Comparison of ENCODE assay signal across 9 cellular contexts in genomic region chrX:72128881-72129280, GRCh38. TPM values are rescaled to one million over a fixed set of nuclear protein-coding genes. Genes with fewer than 3 reads are reported as not detected.
DNase-seq lines count a peak whose midpoint lies in the region; ATAC-seq and TF ChIP-seq lines count a peak whose summit lies in the region.
"Had no signal": no experiment of that assay in that cellular context is flagged by ENCODE, and none has a peak within 500 bp of the region (broad histone marks: within the 10 kb centered on the region; RNA-seq: fewer than 3 reads in every experiment).

No MANE protein-coding gene starts in this region.

- peak; percentile 46 for ATAC-seq in activated CD8-positive, alpha-beta T cell treated with anti-CD3 and anti-CD28 coated beads for 36 hours
- ATAC-seq in activated CD8-positive, alpha-beta T cell treated with anti-CD3 and anti-CD28 coated beads, Interleukin-2, amount 10 ng/mL, durations not matched to agents 7 days and 5 days = no peak
- ATAC-seq in HG03442 (IDR thresholded peaks at IDR 0.05; ENCODE audit: unreplicated experiment) (no peak), HG03139 (IDR thresholded peaks at IDR 0.05; ENCODE audit: unreplicated experiment) (no peak)

- no peak overlapping the region for H3K27ac Mint-ChIP-seq in activated CD8-positive, alpha-beta T cell treated with anti-CD3 and anti-CD28 coated beads for 36 hours
- no peak overlapping the region for H3K27ac Mint-ChIP-seq in activated CD8-positive, alpha-beta T cell treated with anti-CD3 and anti-CD28 coated beads, Interleukin-2, amount 10 ng/mL, durations not matched to agents 7 days and 5 days

- peaks cover 4% of the 10 kb centered on the region for H3K4me1 Mint-ChIP-seq in activated CD8-positive, alpha-beta T cell treated with anti-CD3 and anti-CD28 coated beads for 36 hours (ENCODE audit: low read depth)
- peaks cover 17% of the 10 kb centered on the region for H3K4me1 Mint-ChIP-seq in activated CD8-positive, alpha-beta T cell treated with anti-CD3 and anti-CD28 coated beads, Interleukin-2, amount 10 ng/mL, durations not matched to agents 7 days and 5 days (ENCODE audit: low read depth)

- no peak overlapping the region for H3K4me3 ChIP-seq in epithelial cell of proximal tubule (ENCODE audit: low read depth, low read length)

- DNase-seq in activated CD8-positive, alpha-beta T cell treated with anti-CD3 and anti-CD28 coated beads for 36 hours = peak; percentile 27
- DNase-seq in activated CD8-positive, alpha-beta T cell treated with anti-CD3 and anti-CD28 coated beads, Interleukin-2, amount 10 ng/mL, durations not matched to agents 7 days and 5 days = no peak
- DNase-seq in NCI-H1092 (lab: John Stamatoyannopoulos, UW) (peak; percentile 8), epithelial cell of proximal tubule (ENCODE audit: low read depth) (no peak), NCI-H128 (lab: John Stamatoyannopoulos, UW; ENCODE audit: unreplicated experiment) (no peak)
- peak; percentile 34 for DNase-seq in stimulated activated CD8-positive, alpha-beta memory T cell treated with anti-CD3 and anti-CD28 coated beads, Interleukin-4, amount 100 ng/mL, for 48 hours
- DNase-seq: effector memory CD4-positive, alpha-beta T cell had no signal

- H3K4me3 Mint-ChIP-seq in activated CD8-positive, alpha-beta T cell treated with anti-CD3 and anti-CD28 coated beads for 36 hours = no peak overlapping the region
- no peak overlapping the region for H3K4me3 Mint-ChIP-seq in activated CD8-positive, alpha-beta T cell treated with anti-CD3 and anti-CD28 coated beads, Interleukin-2, amount 10 ng/mL, durations not matched to agents 7 days and 5 days

- H3K27me3 Mint-ChIP-seq in activated CD8-positive, alpha-beta T cell treated with anti-CD3 and anti-CD28 coated beads for 36 hours = peaks cover 34% of the 10 kb centered on the region
- H3K27me3 Mint-ChIP-seq in activated CD8-positive, alpha-beta T cell treated with anti-CD3 and anti-CD28 coated beads, Interleukin-2, amount 10 ng/mL, durations not matched to agents 7 days and 5 days (ENCODE audit: low read depth) = peaks cover 50% of the 10 kb centered on the region

- H3K9me3 Mint-ChIP-seq in activated CD8-positive, alpha-beta T cell treated with anti-CD3 and anti-CD28 coated beads for 36 hours = no peaks in the 10 kb centered on the region
- H3K9me3 Mint-ChIP-seq in activated CD8-positive, alpha-beta T cell treated with anti-CD3 and anti-CD28 coated beads, Interleukin-2, amount 10 ng/mL, durations not matched to agents 7 days and 5 days (ENCODE audit: insufficient read depth) = no peaks in the 10 kb centered on the region

- CTCF ChIA-PET in activated CD8-positive, alpha-beta T cell treated with anti-CD3 and anti-CD28 coated beads for 36 hours (lab: Charles Lee) = no interaction called here
- CTCF ChIA-PET in activated CD8-positive, alpha-beta T cell treated with anti-CD3 and anti-CD28 coated beads, Interleukin-2, amount 10 ng/mL, durations not matched to agents 7 days and 5 days (lab: Charles Lee) = interaction anchor here (9.4 kb wide), 1 partner anchor 108 kb away, joined by 118 read pairs; no protein-coding TSS in a partner anchor

- intact Hi-C loops in activated CD8-positive, alpha-beta T cell treated with anti-CD3 and anti-CD28 coated beads for 36 hours (cut with micrococcal nuclease) = loop anchor here (5.0 kb wide), 1 partner anchor 107 kb away; no protein-coding TSS in a partner anchor

- no peaks in the 10 kb centered on the region for H3K36me3 Mint-ChIP-seq in activated CD8-positive, alpha-beta T cell treated with anti-CD3 and anti-CD28 coated beads for 36 hours (ENCODE audit: low read depth)
- no peaks in the 10 kb centered on the region for H3K36me3 Mint-ChIP-seq in activated CD8-positive, alpha-beta T cell treated with anti-CD3 and anti-CD28 coated beads, Interleukin-2, amount 10 ng/mL, durations not matched to agents 7 days and 5 days (ENCODE audit: low read depth)

- TF ChIP-seq CTCF in activated CD8-positive, alpha-beta T cell treated with anti-CD3 and anti-CD28 coated beads for 36 hours (IDR thresholded peaks at IDR 0.05) = no peak
- TF ChIP-seq CTCF in epithelial cell of proximal tubule (conservative IDR thresholded peaks at IDR 0.05; ENCODE audit: low read depth, low read length) = peak; percentile 44

- POLR2A ChIA-PET in activated CD8-positive, alpha-beta T cell treated with anti-CD3 and anti-CD28 coated beads for 36 hours (lab: Charles Lee) = no interaction called here
- POLR2A ChIA-PET in activated CD8-positive, alpha-beta T cell treated with anti-CD3 and anti-CD28 coated beads, Interleukin-2, amount 10 ng/mL, durations not matched to agents 7 days and 5 days (lab: Charles Lee) = no interaction called here

RNA-seq across cellular contexts. Expression of gene RTL5, which starts 2.8 kb away (rescaled TPM):
- under 1 TPM; 0.18 to 0.31 TPM for total RNA-seq in activated CD8-positive, alpha-beta T cell treated with anti-CD3 and anti-CD28 coated beads for 36 hours
- total RNA-seq in activated CD8-positive, alpha-beta T cell treated with anti-CD3 and anti-CD28 coated beads, Interleukin-2, amount 10 ng/mL, durations not matched to agents 7 days and 5 days = under 1 TPM; 0.05 to 0.08 TPM
- 0.86 and 0.94 TPM in 2 replicates for total RNA-seq in epithelial cell of proximal tubule

RNA-seq across cellular contexts. Expression of gene PIN4, which starts 52.7 kb away (rescaled TPM):
- 1 to 10 TPM; 5.0 to 6.4 TPM for total RNA-seq in activated CD8-positive, alpha-beta T cell treated with anti-CD3 and anti-CD28 coated beads for 36 hours
- 1 to 10 TPM; 6.9 to 7.0 TPM for total RNA-seq in activated CD8-positive, alpha-beta T cell treated with anti-CD3 and anti-CD28 coated beads, Interleukin-2, amount 10 ng/mL, durations not matched to agents 7 days and 5 days
- total RNA-seq in epithelial cell of proximal tubule = 16.1 and 16.8 TPM in 2 replicates

Comparison
In these comparisons a context has a peak if more than half of its experiments do, and no peak if none do; other contexts are left out.
1. DNase-seq: peak in activated CD8-positive, alpha-beta T cell treated with anti-CD3 and anti-CD28 coated beads for 36 hours (single experiment), NCI-H1092 (single experiment) and stimulated activated CD8-positive, alpha-beta memory T cell treated with anti-CD3 and anti-CD28 coated beads, Interleukin-4, amount 100 ng/mL, for 48 hours (single experiment); none in activated CD8-positive, alpha-beta T cell treated with anti-CD3 and anti-CD28 coated beads, Interleukin-2, amount 10 ng/mL, durations not matched to agents 7 days and 5 days (single experiment), epithelial cell of proximal tubule (single experiment) and NCI-H128 (single experiment).